1 cellular context compared by ENCODE assay signal in genomic region chr6:40439401-40439800, GRCh38.
TF ChIP-seq lines count a peak whose summit lies in the region.

No MANE protein-coding gene starts in this region.

TF ChIP-seq in H1, 55 proteins besides CTCF, POLR2A, EP300 and RAD21 (continued from another document):
- TF ChIP-seq E2F6 (IDR thresholded peaks at IDR 0.05) (peak; percentile 51; the same call in 1 of the 2 replicates), SIRT6 (IDR thresholded peaks at IDR 0.05; ENCODE audit: low read length) (no peak), MAX (IDR thresholded peaks at IDR 0.05) (peak; percentile 69)
